In the genomic region with DNA sequence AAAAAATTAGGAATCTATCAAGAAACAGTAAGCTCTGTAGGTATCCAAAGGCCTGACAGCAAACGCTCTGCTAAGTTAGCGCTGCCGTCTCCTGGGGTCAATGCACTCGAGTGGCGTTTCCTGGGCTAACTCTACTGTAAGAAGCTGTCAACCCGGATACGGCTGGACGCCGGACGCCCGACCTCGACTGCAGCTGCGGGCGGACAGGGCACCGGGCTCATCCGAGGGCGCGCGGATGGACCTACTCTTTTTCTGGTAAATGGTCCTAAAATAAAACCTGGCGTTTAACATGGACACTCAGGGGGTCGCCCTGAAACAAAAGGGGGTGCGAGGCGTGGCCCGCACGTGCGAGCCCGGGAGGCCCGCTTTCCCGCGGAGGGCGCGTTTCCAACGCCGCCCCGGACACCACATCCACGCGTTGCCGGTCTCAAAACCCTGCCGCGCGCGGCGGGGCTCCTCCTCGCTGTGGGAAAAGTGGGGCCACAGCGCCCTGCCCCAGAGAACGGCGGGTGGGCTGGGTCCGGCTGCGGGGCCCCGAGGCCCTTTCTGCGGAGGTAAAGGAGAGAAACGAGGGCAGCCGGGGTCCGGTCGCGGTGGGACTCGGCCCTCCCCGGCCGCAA, we compare ENCODE assay signal across 8 cellular contexts. TPM values are rescaled to one million over a fixed set of nuclear protein-coding genes. Genes with fewer than 3 reads are reported as not detected.
DNase-seq lines count a peak whose midpoint lies in the region; ATAC-seq, FAIRE-seq and TF ChIP-seq lines count a peak whose summit lies in the region.

No MANE protein-coding gene starts in this region.

- peaks cover 42% of the 10 kb centered on the region for H3K36me3 Mint-ChIP-seq in T-cell

- no peaks in the 10 kb centered on the region for H3K27me3 Mint-ChIP-seq in T-cell

- intact Hi-C loops in left colon (cut with DNase I, micrococcal nuclease), result loop anchor here in 1 of 2 donors (10.0 kb wide), 2 partner anchors 54 to 104 kb away; no protein-coding TSS in a partner anchor

- TF ChIP-seq CTCF in D721Med (IDR thresholded peaks at IDR 0.05; ENCODE audit: insufficient read depth, missing control alignments), result no peak

- peaks cover 48 to 66% (median 63%) of the 10 kb centered on the region in 3 donors for H3K4me1 Mint-ChIP-seq in T-cell

- H3K27ac Mint-ChIP-seq in T-cell, result peak overlapping the region; percentile 77 to 90

- POLR2A ChIA-PET in T-cell (lab: Charles Lee), result interaction anchor here (0.8 to 1.8 kb wide), 4 partner anchors 56 to 1703 kb away, joined by 4 to 14 read pairs (median 8); partner anchors contain the start of gene WTAP (in 2 of the 2)

- DNase-seq in COLO668 (lab: John Stamatoyannopoulos, UW; ENCODE audit: unreplicated experiment) (peak; percentile 35), T-cell (peak in 17 of 34 experiments; percentile 3 to 28 (median 10)), left colon (peak; percentile 61 to 75), D721Med (ENCODE audit: insufficient read length, low spot score) (no peak), NCI-H524 treated with DMSO at 0.1 percent for 48 hours (lab: John Stamatoyannopoulos, UW) (no peak)
- peak; percentile 13 for DNase-seq in central memory CD4-positive, alpha-beta T cell
- DNase-seq in stimulated activated CD4-positive, alpha-beta T cell treated with anti-CD3 and anti-CD28 coated beads, TNF-alpha, amount 100 ng/mL, for 48 hours (ENCODE audit: low read depth in 3 of 3), result peak in 2 of 3 donors; percentile 5 to 18

- ATAC-seq in HG02678 (IDR thresholded peaks at IDR 0.05; ENCODE audit: unreplicated experiment) (peak; percentile 0), T-cell (replicated peaks in 1 of 4) (no peak), left colon (peak; percentile 46)

- no peak for FAIRE-seq in D721Med (lab: Jason Lieb, UNC)

- CTCF ChIA-PET in T-cell (lab: Charles Lee), result interaction anchor here (0.6 to 1.2 kb wide), 6 partner anchors 15 to 96 kb away, joined by 3 to 6 read pairs (median 4); partner anchors contain the start of genes SOD2 (in 1 of the 2) and WTAP (in 1 of the 2)

- peak overlapping the region; percentile 96 to 99 (median 98) for H3K4me3 Mint-ChIP-seq in T-cell

- H3K9me3 Mint-ChIP-seq in T-cell, result no peaks in the 10 kb centered on the region

RNA-seq across cellular contexts. Expression of gene TCP1, which starts 0.5 kb away (rescaled TPM):
- total RNA-seq in T-cell, result 100 to 1,000 TPM; 129 to 188 (median 146) TPM
- total RNA-seq in left colon, result 100 to 1,000 TPM; 165 to 172 TPM

RNA-seq across cellular contexts. Expression of gene MRPL18, which starts 1.4 kb away (rescaled TPM):
- total RNA-seq in T-cell (10 to 100 TPM; 19.8 to 44.4 (median 36.6) TPM), left colon (10 to 100 TPM; 66.9 to 72.5 TPM)

RNA-seq across cellular contexts. Expression of gene PNLDC1, which starts 11.2 kb away (rescaled TPM):
- total RNA-seq in T-cell (1 to 10 TPM in 1 of 5 donors, under 1 TPM in 3, not detected in 1; 0.26 to 1.2 (median 0.46) TPM), left colon (not detected)

RNA-seq across cellular contexts. Expression of gene ACAT2, which starts 27.0 kb away (rescaled TPM):
- total RNA-seq in T-cell (10 to 100 TPM; 21.5 to 28.2 (median 27.4) TPM), left colon (100 to 1,000 TPM in 1 of 2 donors, 10 to 100 TPM in 1; 72.8 to 114 TPM)

Comparison
In these comparisons a context has a peak if more than half of its experiments do, and no peak if none do; other contexts are left out.
1. DNase-seq: peak in COLO668 (single experiment), central memory CD4-positive, alpha-beta T cell (single experiment), left colon (2 of 2) and stimulated activated CD4-positive, alpha-beta T cell treated with anti-CD3 and anti-CD28 coated beads, TNF-alpha, amount 100 ng/mL, for 48 hours (2 of 3); none in D721Med (single experiment) and NCI-H524 treated with DMSO at 0.1 percent for 48 hours (single experiment).
2. ATAC-seq: peak in HG02678 (single experiment) and left colon (single experiment); none in T-cell (0 of 4).